In the genomic region with DNA sequence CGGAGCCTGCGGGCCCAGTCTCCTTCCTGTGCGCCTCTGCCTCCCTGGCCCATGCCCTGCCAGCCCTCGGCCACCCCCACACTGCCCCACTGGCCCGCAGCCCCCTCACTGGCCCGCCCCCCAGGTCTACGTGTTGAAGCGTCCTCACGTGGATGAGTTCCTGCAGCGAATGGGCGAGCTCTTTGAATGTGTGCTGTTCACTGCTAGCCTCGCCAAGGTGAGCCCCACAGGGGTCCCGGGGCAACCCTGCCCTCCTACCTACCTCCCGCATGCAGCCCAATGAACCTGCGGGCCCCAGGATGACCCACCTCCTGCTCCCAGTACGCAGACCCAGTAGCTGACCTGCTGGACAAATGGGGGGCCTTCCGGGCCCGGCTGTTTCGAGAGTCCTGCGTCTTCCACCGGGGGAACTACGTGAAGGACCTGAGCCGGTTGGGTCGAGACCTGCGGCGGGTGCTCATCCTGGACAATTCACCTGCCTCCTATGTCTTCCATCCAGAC, we compare ENCODE assay signal across 1 cellular context.
TF ChIP-seq lines count a peak whose summit lies in the region.

No MANE protein-coding gene starts in this region.

TF ChIP-seq in HepG2, 621 proteins besides CTCF, POLR2A, EP300 and RAD21:
- TF ChIP-seq GABPB1 (CRISPR knock-in tag; IDR thresholded peaks at IDR 0.05), result 0 out of 2 replicates have a peak, but pooled peaks have one; percentile 0
- no peak for TF ChIP-seq PTBP1 (IDR thresholded peaks at IDR 0.05; ENCODE audit: low read depth, low read length, poor library complexity, severe bottlenecking)
- TF ChIP-seq STAT5B (CRISPR knock-in tag; IDR thresholded peaks at IDR 0.05), result no peak
- TF ChIP-seq, protein P1, sequence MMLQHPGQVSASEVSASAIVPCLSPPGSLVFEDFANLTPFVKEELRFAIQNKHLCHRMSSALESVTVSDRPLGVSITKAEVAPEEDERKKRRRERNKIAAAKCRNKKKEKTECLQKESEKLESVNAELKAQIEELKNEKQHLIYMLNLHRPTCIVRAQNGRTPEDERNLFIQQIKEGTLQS (CRISPR knock-in tag; IDR thresholded peaks at IDR 0.05), result no peak
- no peak for TF ChIP-seq ZNF724P (CRISPR knock-in tag; IDR thresholded peaks at IDR 0.05; ENCODE audit: borderline replicate concordance)
- peak; percentile 82 for TF ChIP-seq ZBTB38 (CRISPR knock-in tag; IDR thresholded peaks at IDR 0.05)
- TF ChIP-seq JDP2 (CRISPR knock-in tag; IDR thresholded peaks at IDR 0.05; ENCODE audit: borderline replicate concordance), result no peak
- TF ChIP-seq AKAP8 (CRISPR knock-in tag; IDR thresholded peaks at IDR 0.05), result no peak
- TF ChIP-seq, protein P2, sequence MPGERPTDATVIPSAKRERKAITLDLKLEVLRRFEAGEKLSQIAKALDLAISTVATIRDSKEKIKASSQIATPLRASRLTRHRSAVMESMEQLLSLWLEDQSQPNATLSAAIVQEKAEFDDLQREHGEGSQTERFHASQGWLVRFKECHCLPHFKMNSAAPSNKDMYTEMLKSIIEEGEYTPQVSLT (CRISPR knock-in tag; IDR thresholded peaks at IDR 0.05; ENCODE audit: borderline replicate concordance, low read depth), result no peak
- TF ChIP-seq NCOA1 (CRISPR knock-in tag; IDR thresholded peaks at IDR 0.05), result no peak
- TF ChIP-seq, protein P3, sequence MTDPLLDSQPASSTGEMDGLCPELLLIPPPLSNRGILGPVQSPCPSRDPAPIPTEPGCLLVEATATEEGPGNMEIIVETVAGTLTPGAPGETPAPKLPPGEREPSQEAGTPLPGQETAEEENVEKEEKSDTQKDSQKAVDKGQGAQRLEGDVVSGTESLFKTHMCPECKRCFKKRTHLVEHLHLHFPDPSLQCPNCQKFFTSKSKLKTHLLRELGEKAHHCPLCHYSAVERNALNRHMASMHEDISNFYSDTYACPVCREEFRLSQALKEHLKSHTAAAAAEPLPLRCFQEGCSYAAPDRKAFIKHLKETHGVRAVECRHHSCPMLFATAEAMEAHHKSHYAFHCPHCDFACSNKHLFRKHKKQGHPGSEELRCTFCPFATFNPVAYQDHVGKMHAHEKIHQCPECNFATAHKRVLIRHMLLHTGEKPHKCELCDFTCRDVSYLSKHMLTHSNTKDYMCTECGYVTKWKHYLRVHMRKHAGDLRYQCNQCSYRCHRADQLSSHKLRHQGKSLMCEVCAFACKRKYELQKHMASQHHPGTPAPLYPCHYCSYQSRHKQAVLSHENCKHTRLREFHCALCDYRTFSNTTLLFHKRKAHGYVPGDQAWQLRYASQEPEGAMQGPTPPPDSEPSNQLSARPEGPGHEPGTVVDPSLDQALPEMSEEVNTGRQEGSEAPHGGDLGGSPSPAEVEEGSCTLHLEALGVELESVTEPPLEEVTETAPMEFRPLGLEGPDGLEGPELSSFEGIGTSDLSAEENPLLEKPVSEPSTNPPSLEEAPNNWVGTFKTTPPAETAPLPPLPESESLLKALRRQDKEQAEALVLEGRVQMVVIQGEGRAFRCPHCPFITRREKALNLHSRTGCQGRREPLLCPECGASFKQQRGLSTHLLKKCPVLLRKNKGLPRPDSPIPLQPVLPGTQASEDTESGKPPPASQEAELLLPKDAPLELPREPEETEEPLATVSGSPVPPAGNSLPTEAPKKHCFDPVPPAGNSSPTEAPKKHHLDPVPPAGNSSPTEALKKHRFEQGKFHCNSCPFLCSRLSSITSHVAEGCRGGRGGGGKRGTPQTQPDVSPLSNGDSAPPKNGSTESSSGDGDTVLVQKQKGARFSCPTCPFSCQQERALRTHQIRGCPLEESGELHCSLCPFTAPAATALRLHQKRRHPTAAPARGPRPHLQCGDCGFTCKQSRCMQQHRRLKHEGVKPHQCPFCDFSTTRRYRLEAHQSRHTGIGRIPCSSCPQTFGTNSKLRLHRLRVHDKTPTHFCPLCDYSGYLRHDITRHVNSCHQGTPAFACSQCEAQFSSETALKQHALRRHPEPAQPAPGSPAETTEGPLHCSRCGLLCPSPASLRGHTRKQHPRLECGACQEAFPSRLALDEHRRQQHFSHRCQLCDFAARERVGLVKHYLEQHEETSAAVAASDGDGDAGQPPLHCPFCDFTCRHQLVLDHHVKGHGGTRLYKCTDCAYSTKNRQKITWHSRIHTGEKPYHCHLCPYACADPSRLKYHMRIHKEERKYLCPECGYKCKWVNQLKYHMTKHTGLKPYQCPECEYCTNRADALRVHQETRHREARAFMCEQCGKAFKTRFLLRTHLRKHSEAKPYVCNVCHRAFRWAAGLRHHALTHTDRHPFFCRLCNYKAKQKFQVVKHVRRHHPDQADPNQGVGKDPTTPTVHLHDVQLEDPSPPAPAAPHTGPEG (CRISPR knock-in tag; IDR thresholded peaks at IDR 0.05), result no peak
- TF ChIP-seq RBFOX2 (IDR thresholded peaks at IDR 0.05; ENCODE audit: low read depth, low read length), result peak; percentile 82
- 0 out of 2 replicates have a peak, but pooled peaks have one; percentile 11 for TF ChIP-seq HNRNPL (IDR thresholded peaks at IDR 0.05; ENCODE audit: low read depth, low read length)
- no peak for TF ChIP-seq FOSL1 (CRISPR knock-in tag; IDR thresholded peaks at IDR 0.05; ENCODE audit: borderline replicate concordance)
- TF ChIP-seq ZNF569 (CRISPR knock-in tag; IDR thresholded peaks at IDR 0.05; ENCODE audit: borderline replicate concordance), result no peak
- TF ChIP-seq MAFF (IDR thresholded peaks at IDR 0.05; ENCODE audit: low read depth, low read length), result no peak
- no peak for TF ChIP-seq SMAD1 (CRISPR knock-in tag; IDR thresholded peaks at IDR 0.05; ENCODE audit: borderline replicate concordance, low read depth)
- TF ChIP-seq, protein P4, sequence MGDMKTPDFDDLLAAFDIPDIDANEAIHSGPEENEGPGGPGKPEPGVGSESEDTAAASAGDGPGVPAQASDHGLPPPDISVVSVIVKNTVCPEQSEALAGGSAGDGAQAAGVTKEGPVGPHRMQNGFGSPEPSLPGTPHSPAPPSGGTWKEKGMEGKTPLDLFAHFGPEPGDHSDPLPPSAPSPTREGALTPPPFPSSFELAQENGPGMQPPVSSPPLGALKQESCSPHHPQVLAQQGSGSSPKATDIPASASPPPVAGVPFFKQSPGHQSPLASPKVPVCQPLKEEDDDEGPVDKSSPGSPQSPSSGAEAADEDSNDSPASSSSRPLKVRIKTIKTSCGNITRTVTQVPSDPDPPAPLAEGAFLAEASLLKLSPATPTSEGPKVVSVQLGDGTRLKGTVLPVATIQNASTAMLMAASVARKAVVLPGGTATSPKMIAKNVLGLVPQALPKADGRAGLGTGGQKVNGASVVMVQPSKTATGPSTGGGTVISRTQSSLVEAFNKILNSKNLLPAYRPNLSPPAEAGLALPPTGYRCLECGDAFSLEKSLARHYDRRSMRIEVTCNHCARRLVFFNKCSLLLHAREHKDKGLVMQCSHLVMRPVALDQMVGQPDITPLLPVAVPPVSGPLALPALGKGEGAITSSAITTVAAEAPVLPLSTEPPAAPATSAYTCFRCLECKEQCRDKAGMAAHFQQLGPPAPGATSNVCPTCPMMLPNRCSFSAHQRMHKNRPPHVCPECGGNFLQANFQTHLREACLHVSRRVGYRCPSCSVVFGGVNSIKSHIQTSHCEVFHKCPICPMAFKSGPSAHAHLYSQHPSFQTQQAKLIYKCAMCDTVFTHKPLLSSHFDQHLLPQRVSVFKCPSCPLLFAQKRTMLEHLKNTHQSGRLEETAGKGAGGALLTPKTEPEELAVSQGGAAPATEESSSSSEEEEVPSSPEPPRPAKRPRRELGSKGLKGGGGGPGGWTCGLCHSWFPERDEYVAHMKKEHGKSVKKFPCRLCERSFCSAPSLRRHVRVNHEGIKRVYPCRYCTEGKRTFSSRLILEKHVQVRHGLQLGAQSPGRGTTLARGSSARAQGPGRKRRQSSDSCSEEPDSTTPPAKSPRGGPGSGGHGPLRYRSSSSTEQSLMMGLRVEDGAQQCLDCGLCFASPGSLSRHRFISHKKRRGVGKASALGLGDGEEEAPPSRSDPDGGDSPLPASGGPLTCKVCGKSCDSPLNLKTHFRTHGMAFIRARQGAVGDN (CRISPR knock-in tag; IDR thresholded peaks at IDR 0.05), result no peak
- no peak for TF ChIP-seq RFX1 (IDR thresholded peaks at IDR 0.05)
- TF ChIP-seq, protein P5, sequence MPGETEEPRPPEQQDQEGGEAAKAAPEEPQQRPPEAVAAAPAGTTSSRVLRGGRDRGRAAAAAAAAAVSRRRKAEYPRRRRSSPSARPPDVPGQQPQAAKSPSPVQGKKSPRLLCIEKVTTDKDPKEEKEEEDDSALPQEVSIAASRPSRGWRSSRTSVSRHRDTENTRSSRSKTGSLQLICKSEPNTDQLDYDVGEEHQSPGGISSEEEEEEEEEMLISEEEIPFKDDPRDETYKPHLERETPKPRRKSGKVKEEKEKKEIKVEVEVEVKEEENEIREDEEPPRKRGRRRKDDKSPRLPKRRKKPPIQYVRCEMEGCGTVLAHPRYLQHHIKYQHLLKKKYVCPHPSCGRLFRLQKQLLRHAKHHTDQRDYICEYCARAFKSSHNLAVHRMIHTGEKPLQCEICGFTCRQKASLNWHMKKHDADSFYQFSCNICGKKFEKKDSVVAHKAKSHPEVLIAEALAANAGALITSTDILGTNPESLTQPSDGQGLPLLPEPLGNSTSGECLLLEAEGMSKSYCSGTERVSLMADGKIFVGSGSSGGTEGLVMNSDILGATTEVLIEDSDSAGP (CRISPR knock-in tag; IDR thresholded peaks at IDR 0.05; ENCODE audit: borderline replicate concordance), result no peak
- peak; percentile 94 for TF ChIP-seq AGO2 (optimal IDR thresholded peaks at IDR 0.05; ENCODE audit: low read depth, low read length)
- TF ChIP-seq NBN (conservative IDR thresholded peaks at IDR 0.05), result no peak
- TF ChIP-seq, protein P6, sequence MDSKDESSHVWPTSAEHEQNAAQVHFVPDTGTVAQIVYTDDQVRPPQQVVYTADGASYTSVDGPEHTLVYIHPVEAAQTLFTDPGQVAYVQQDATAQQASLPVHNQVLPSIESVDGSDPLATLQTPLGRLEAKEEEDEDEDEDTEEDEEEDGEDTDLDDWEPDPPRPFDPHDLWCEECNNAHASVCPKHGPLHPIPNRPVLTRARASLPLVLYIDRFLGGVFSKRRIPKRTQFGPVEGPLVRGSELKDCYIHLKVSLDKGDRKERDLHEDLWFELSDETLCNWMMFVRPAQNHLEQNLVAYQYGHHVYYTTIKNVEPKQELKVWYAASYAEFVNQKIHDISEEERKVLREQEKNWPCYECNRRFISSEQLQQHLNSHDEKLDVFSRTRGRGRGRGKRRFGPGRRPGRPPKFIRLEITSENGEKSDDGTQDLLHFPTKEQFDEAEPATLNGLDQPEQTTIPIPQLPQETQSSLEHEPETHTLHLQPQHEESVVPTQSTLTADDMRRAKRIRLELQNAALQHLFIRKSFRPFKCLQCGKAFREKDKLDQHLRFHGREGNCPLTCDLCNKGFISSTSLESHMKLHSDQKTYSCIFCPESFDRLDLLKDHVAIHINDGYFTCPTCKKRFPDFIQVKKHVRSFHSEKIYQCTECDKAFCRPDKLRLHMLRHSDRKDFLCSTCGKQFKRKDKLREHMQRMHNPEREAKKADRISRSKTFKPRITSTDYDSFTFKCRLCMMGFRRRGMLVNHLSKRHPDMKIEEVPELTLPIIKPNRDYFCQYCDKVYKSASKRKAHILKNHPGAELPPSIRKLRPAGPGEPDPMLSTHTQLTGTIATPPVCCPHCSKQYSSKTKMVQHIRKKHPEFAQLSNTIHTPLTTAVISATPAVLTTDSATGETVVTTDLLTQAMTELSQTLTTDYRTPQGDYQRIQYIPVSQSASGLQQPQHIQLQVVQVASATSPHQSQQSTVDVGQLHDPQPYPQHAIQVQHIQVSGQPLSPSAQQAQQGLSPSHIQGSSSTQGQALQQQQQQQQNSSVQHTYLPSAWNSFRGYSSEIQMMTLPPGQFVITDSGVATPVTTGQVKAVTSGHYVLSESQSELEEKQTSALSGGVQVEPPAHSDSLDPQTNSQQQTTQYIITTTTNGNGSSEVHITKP (CRISPR knock-in tag; IDR thresholded peaks at IDR 0.05; ENCODE audit: low read depth), result no peak
- TF ChIP-seq ZFP36 (IDR thresholded peaks at IDR 0.05; ENCODE audit: borderline replicate concordance, low read depth, low read length, partially characterized antibody), result no peak
- TF ChIP-seq ZNF572 (CRISPR knock-in tag; IDR thresholded peaks at IDR 0.05), result 0 out of 2 replicates have a peak, but pooled peaks have one; percentile 25
- TF ChIP-seq MYNN (CRISPR knock-in tag; IDR thresholded peaks at IDR 0.05; ENCODE audit: low read depth), result no peak
- TF ChIP-seq JUN (CRISPR knock-in tag; IDR thresholded peaks at IDR 0.05), result no peak
- no peak for TF ChIP-seq ZNF451 (CRISPR knock-in tag; IDR thresholded peaks at IDR 0.05)
- TF ChIP-seq, protein P7, sequence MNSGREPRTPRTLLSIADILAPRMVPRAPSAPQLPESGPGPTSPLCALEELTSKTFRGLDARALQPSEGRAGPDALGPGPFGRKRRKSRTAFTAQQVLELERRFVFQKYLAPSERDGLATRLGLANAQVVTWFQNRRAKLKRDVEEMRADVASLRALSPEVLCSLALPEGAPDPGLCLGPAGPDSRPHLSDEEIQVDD (CRISPR knock-in tag; IDR thresholded peaks at IDR 0.05; ENCODE audit: borderline replicate concordance), result no peak
